ENCODE assay signal across 14 cellular contexts in the genomic region with DNA sequence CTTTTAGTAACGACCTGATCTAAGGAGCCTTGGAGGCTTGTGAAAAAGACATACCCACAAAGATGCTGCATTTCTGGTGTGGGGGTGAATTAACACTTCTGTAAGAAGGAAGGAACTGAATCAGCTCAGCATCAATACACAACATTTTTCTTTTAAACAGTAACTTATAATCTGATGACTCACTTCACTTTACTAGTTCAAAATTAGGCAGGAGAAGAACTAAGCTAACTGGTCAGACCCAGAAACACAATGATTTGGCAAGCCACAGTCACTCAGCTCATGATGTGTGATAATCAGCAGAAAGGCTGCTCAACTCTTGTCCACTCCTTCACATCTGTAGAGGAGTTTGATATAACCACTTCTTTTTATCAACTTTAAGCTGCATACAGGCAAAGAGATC. TPM values are rescaled to one million over a fixed set of nuclear protein-coding genes. Genes with fewer than 3 reads are reported as not detected.
A peak's percentile ranks its signal among the peaks of the same experiment; 100 is the strongest.
DNase-seq lines count a peak whose midpoint lies in the region; ATAC-seq, FAIRE-seq and TF ChIP-seq lines count a peak whose summit lies in the region.
"Had no signal": no experiment of that assay in that cellular context is flagged by ENCODE, and none has a peak within 500 bp of the region (broad histone marks: within the 10 kb centered on the region; RNA-seq: fewer than 3 reads in every experiment).

No MANE protein-coding gene starts in this region.

- H3K4me1 Mint-ChIP-seq in astrocyte (ENCODE audit: low read depth, unreplicated experiment): peaks cover 14% of the 10 kb centered on the region

- H3K27ac ChIP-seq in SK-N-SH (ENCODE audit: low read depth in 2 of 2, low read length in 1 of 2) (peak overlapping the region in 1 of 2 experiments; percentile 18; a peak in 1 of 4 replicates), astrocyte (ENCODE audit: low read depth, low read length) (no peak overlapping the region)
- H3K27ac ChIP-seq: VCaP had no signal

- DNase-seq in SK-N-SH (no peak), astrocyte (ENCODE audit: low read depth) (peak; percentile 42), non-pigmented ciliary epithelial cell (ENCODE audit: low read depth) (peak; percentile 18), foreskin melanocyte (no peak), NCI-H2227 (lab: John Stamatoyannopoulos, UW; ENCODE audit: unreplicated experiment) (no peak), T-helper 9 cell (no peak)
- DNase-seq: caudate nucleus, NCI-H526 had no signal

- 83% methylated on average over 1 of the region's 1 CpG for WGBS in SK-N-SH (ENCODE audit: low lambda C conversion rate)

- H2AFZ ChIP-seq in SK-N-SH (ENCODE audit: low read depth) (peak overlapping the region; percentile 68; the same call in 1 of the 2 replicates), astrocyte (ENCODE audit: low read depth, low read length) (no peak overlapping the region)

- H3K9me3 ChIP-seq in SK-N-SH (no peaks in the 10 kb centered on the region), astrocyte (ENCODE audit: insufficient read depth, low read depth, low read length) (no peaks in the 10 kb centered on the region)

- POLR2A ChIA-PET in SK-N-SH (lab: Yijun Ruan, JAX): no interaction called here

- H3K4me2 ChIP-seq in SK-N-SH: no peak overlapping the region
- H3K4me2 ChIP-seq in astrocyte (ENCODE audit: low read length): peak overlapping the region; percentile 19

- H3K27me3 Mint-ChIP-seq in astrocyte (ENCODE audit: low read depth, unreplicated experiment): no peaks in the 10 kb centered on the region

- FAIRE-seq in astrocyte (lab: Jason Lieb, UNC): peak; percentile 97
- FAIRE-seq: A204.1 had no signal

- peaks cover 3% of the 10 kb centered on the region for H3K9me3 Mint-ChIP-seq in astrocyte (ENCODE audit: unreplicated experiment)

- H3K4me1 ChIP-seq in SK-N-SH (ENCODE audit: control insufficient read depth in 1 of 2, insufficient read depth in 2 of 2, low read depth in 1 of 2, low read length in 1 of 2): peaks cover 5 to 10% of the 10 kb centered on the region in 2 experiments; a peak in 3 of 4 replicates
- H3K4me1 ChIP-seq in astrocyte (ENCODE audit: insufficient read depth, low read length): peaks cover 7% of the 10 kb centered on the region

- no peaks in the 10 kb centered on the region for H3K27me3 ChIP-seq in SK-N-SH (ENCODE audit: insufficient read depth)
- no peaks in the 10 kb centered on the region for H3K27me3 ChIP-seq in astrocyte (ENCODE audit: insufficient read depth, low read length)

- CTCF ChIA-PET in SK-N-SH (lab: Yijun Ruan, JAX): interaction anchor here (0.9 kb wide), 1 partner anchor 39 kb away, joined by 3 read pairs; no protein-coding TSS in a partner anchor

- H3K9ac ChIP-seq in SK-N-SH: no peak overlapping the region
- H3K9ac ChIP-seq in astrocyte (ENCODE audit: low read length): no peak overlapping the region

- H3K4me3 Mint-ChIP-seq in astrocyte (ENCODE audit: unreplicated experiment): no peak overlapping the region

- no peak overlapping the region for H3K4me3 ChIP-seq in SK-N-SH (ENCODE audit: low read depth in 2 of 2, low read length in 1 of 2)
- H3K4me3 ChIP-seq in astrocyte (ENCODE audit: insufficient read depth, low read depth, low read length): no peak overlapping the region

- peak overlapping the region; percentile 94 for H3K27ac Mint-ChIP-seq in astrocyte (ENCODE audit: unreplicated experiment)

- H3K9me2 ChIP-seq in SK-N-SH: no peaks in the 10 kb centered on the region

- H3K79me2 ChIP-seq in SK-N-SH (ENCODE audit: insufficient read depth) (peaks cover 8% of the 10 kb centered on the region; the same call in 1 of the 2 replicates), astrocyte (ENCODE audit: insufficient read depth, low read length) (peaks cover 3% of the 10 kb centered on the region)

- TF ChIP-seq EP300 in SK-N-SH (IDR thresholded peaks at IDR 0.05; ENCODE audit: borderline replicate concordance in 1 of 2, low read depth in 1 of 2, low read length in 1 of 2): no peak

- TF ChIP-seq RAD21 in SK-N-SH (IDR thresholded peaks at IDR 0.05; ENCODE audit: low read length): no peak

- peaks cover 14% of the 10 kb centered on the region for H3F3A ChIP-seq in SK-N-SH (replicated peaks; ENCODE audit: insufficient read depth)

- no peaks in the 10 kb centered on the region for H3K36me3 ChIP-seq in SK-N-SH (replicated peaks in 1 of 2; ENCODE audit: control insufficient read depth in 1 of 2, insufficient read depth in 2 of 2, low read length in 1 of 2)
- H3K36me3 ChIP-seq in astrocyte (ENCODE audit: insufficient read depth, low read length): no peaks in the 10 kb centered on the region

- H4K20me1 ChIP-seq in SK-N-SH (ENCODE audit: insufficient read depth): no peaks in the 10 kb centered on the region
- H4K20me1 ChIP-seq in astrocyte (ENCODE audit: insufficient read depth, low read length): no peaks in the 10 kb centered on the region

- TF ChIP-seq CTCF in SK-N-SH (IDR thresholded peaks at IDR 0.05) (no peak), astrocyte (IDR thresholded peaks at IDR 0.05; ENCODE audit: insufficient read depth, low read depth, low read length) (no peak)

- peaks cover 10% of the 10 kb centered on the region for H3K36me3 Mint-ChIP-seq in astrocyte (ENCODE audit: low read depth, unreplicated experiment)

- ATAC-seq in SK-N-SH treated with all-trans-retinoic acid at 6 μM for 48 hours (no peak), HG03064 (IDR thresholded peaks at IDR 0.05; ENCODE audit: low read depth, unreplicated experiment) (peak; percentile 19)

TF ChIP-seq in SK-N-SH, 30 proteins besides CTCF, POLR2A, EP300 and RAD21:
- TF ChIP-seq, protein P1, sequence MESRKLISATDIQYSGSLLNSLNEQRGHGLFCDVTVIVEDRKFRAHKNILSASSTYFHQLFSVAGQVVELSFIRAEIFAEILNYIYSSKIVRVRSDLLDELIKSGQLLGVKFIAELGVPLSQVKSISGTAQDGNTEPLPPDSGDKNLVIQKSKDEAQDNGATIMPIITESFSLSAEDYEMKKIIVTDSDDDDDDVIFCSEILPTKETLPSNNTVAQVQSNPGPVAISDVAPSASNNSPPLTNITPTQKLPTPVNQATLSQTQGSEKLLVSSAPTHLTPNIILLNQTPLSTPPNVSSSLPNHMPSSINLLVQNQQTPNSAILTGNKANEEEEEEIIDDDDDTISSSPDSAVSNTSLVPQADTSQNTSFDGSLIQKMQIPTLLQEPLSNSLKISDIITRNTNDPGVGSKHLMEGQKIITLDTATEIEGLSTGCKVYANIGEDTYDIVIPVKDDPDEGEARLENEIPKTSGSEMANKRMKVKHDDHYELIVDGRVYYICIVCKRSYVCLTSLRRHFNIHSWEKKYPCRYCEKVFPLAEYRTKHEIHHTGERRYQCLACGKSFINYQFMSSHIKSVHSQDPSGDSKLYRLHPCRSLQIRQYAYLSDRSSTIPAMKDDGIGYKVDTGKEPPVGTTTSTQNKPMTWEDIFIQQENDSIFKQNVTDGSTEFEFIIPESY (IDR thresholded peaks at IDR 0.05; ENCODE audit: borderline replicate concordance, low read depth): no peak
- 0 out of 2 replicates have a peak, but pooled peaks have one; percentile 11 for TF ChIP-seq JUND (IDR thresholded peaks at IDR 0.05)
TF ChIP-seq in SK-N-SH: peak in this region for 1.

TF ChIP-seq in SK-N-SH treated with all-trans-retinoic acid at 6 μM for 48 hours, 23 proteins besides CTCF, POLR2A, EP300 and RAD21 (continues in another document):
- TF ChIP-seq TOX (CRISPR knock-in tag; IDR thresholded peaks at IDR 0.05; ENCODE audit: borderline replicate concordance) (no peak), ZC3H10 (CRISPR knock-in tag; IDR thresholded peaks at IDR 0.05) (no peak), SNAI2 (CRISPR knock-in tag; IDR thresholded peaks at IDR 0.05) (no peak), RARB (CRISPR knock-in tag; IDR thresholded peaks at IDR 0.05) (no peak), CSDC2 (CRISPR knock-in tag; IDR thresholded peaks at IDR 0.05) (no peak), ZNF565 (CRISPR knock-in tag; conservative IDR thresholded peaks at IDR 0.05; ENCODE audit: low read depth) (no peak), OSR1 (CRISPR knock-in tag; IDR thresholded peaks at IDR 0.05) (no peak), BACH2 (CRISPR knock-in tag; IDR thresholded peaks at IDR 0.05; ENCODE audit: borderline replicate concordance) (no peak), ZNF70 (CRISPR knock-in tag; IDR thresholded peaks at IDR 0.05) (no peak), ISL1 (CRISPR knock-in tag; IDR thresholded peaks at IDR 0.05) (no peak)
- TF ChIP-seq, protein P2, sequence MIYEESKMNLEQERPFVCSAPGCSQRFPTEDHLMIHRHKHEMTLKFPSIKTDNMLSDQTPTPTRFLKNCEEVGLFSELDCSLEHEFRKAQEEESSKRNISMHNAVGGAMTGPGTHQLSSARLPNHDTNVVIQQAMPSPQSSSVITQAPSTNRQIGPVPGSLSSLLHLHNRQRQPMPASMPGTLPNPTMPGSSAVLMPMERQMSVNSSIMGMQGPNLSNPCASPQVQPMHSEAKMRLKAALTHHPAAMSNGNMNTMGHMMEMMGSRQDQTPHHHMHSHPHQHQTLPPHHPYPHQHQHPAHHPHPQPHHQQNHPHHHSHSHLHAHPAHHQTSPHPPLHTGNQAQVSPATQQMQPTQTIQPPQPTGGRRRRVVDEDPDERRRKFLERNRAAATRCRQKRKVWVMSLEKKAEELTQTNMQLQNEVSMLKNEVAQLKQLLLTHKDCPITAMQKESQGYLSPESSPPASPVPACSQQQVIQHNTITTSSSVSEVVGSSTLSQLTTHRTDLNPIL (CRISPR knock-in tag; IDR thresholded peaks at IDR 0.05; ENCODE audit: low read depth): no peak
- TF ChIP-seq, protein P3, sequence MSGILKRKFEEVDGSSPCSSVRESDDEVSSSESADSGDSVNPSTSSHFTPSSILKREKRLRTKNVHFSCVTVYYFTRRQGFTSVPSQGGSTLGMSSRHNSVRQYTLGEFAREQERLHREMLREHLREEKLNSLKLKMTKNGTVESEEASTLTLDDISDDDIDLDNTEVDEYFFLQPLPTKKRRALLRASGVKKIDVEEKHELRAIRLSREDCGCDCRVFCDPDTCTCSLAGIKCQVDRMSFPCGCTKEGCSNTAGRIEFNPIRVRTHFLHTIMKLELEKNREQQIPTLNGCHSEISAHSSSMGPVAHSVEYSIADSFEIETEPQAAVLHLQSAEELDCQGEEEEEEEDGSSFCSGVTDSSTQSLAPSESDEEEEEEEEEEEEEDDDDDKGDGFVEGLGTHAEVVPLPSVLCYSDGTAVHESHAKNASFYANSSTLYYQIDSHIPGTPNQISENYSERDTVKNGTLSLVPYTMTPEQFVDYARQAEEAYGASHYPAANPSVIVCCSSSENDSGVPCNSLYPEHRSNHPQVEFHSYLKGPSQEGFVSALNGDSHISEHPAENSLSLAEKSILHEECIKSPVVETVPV (CRISPR knock-in tag; IDR thresholded peaks at IDR 0.05): no peak

RNA-seq across cellular contexts. Expression of a gene that starts 4.6 kb away (rescaled TPM):
- polyA plus RNA-seq in SK-N-SH (2012; rRNA removed): 2.2 and 3.2 TPM in 2 replicates
- 3.0 and 4.6 TPM in 2 replicates for polyA plus RNA-seq in SK-N-SH (2012; cell fraction: cytosol; rRNA removed)
- 1.7 and 3.0 TPM in 2 replicates for polyA plus RNA-seq in SK-N-SH (2012; cell fraction: nucleus; rRNA removed)
- total RNA-seq in astrocyte: 8.5 and 10.4 TPM in 2 replicates

RNA-seq across cellular contexts. Expression of a gene that starts 56.1 kb away (rescaled TPM):
- not detected in 2 replicates for polyA plus RNA-seq in SK-N-SH (2012; rRNA removed)
- not detected in 2 replicates for polyA plus RNA-seq in SK-N-SH (2012; cell fraction: cytosol; rRNA removed)
- not detected in 2 replicates for polyA plus RNA-seq in SK-N-SH (2012; cell fraction: nucleus; rRNA removed)
- not detected in 2 replicates for total RNA-seq in astrocyte
- total RNA-seq: lower leg skin had no signal
- polyA plus RNA-seq: thymus had no signal

Comparison
In these comparisons a context has a peak if more than half of its experiments do, and no peak if none do; other contexts are left out.
1. DNase-seq: peak in astrocyte (single experiment) and non-pigmented ciliary epithelial cell (single experiment); none in SK-N-SH (single experiment), foreskin melanocyte (single experiment), NCI-H2227 (single experiment) and T-helper 9 cell (single experiment).